Comparison of ENCODE assay signal across 8 cellular contexts in the genomic region with DNA sequence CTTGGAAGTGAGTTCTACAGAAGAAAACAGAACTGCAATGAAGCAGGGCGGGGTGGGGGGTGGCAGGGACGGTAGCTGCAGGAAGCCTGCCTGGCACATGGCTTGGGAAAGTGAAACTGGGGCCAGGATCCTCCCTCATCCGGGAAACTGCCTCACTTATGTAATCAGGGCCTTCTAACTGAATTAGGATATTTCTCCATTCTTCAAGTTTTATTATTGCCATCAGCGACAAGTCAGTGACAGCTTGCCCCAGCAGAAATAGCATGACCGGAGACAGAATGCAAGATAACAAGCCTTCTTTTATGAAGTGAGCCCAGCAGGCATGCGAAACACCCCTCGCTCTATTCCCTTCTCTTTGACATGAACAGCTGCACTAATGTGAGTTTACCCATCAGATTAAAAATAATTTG.
DNase-seq lines count a peak whose midpoint lies in the region; ATAC-seq and TF ChIP-seq lines count a peak whose summit lies in the region.

No MANE protein-coding gene starts in this region.

- H3K4me1 ChIP-seq in psoas muscle (peaks cover 5% of the 10 kb centered on the region), foreskin keratinocyte (peaks cover 19% of the 10 kb centered on the region)

- no peaks in the 10 kb centered on the region for H3K9me3 ChIP-seq in psoas muscle

- TF ChIP-seq CTCF in psoas muscle (IDR thresholded peaks at IDR 0.05): no peak
- no peak for TF ChIP-seq CTCF in foreskin keratinocyte (conservative IDR thresholded peaks at IDR 0.05)

- peak overlapping the region; percentile 22 for H3K4me3 ChIP-seq in psoas muscle

- H3K27ac ChIP-seq in psoas muscle: no peak overlapping the region
- no peak overlapping the region for H3K27ac ChIP-seq in foreskin keratinocyte

- DNase-seq in GM03348 (ENCODE audit: low spot score) (peak; percentile 64), SK-N-DZ (ENCODE audit: low spot score) (peak; percentile 78), cardiac septum (ENCODE audit: low spot score) (peak; percentile 85), psoas muscle (peak; percentile 37 to 69), foreskin keratinocyte (no peak), cerebellum (ENCODE audit: low spot score) (no peak)
- DNase-seq in activated effector memory CD4-positive, alpha-beta T cell treated with anti-CD3 and anti-CD28 coated beads, Interleukin-2, amount 50 U/mL, for 16 hours: no peak

- peak in 3 of 4 donors; percentile 36 to 52 (median 50) for ATAC-seq in psoas muscle
- ATAC-seq in foreskin keratinocyte: no peak
- ATAC-seq in GM19395 (IDR thresholded peaks at IDR 0.05; ENCODE audit: unreplicated experiment): no peak

- H3K36me3 ChIP-seq in psoas muscle (ENCODE audit: insufficient read depth in 1 of 2, low read depth in 1 of 2): no peaks in the 10 kb centered on the region

- intact Hi-C loops in cardiac septum (cut with DNase I) (no loop called here), psoas muscle (cut with DNase I) (no loop called here)

- H3K27me3 ChIP-seq in psoas muscle (ENCODE audit: insufficient read depth in 3 of 3, low read length in 2 of 3): no peaks in the 10 kb centered on the region
- H3K27me3 ChIP-seq in foreskin keratinocyte: no peaks in the 10 kb centered on the region

- 28 to 46% (median 31%) methylated on average over 7 of the region's 7 CpGs for whole genome bisulfite sequencing in psoas muscle, 3 donors

Comparison
In these comparisons a context has a peak if more than half of its experiments do, and no peak if none do; other contexts are left out.
1. DNase-seq: peak in GM03348 (single experiment), SK-N-DZ (single experiment), cardiac septum (single experiment) and psoas muscle (2 of 2); none in foreskin keratinocyte (0 of 2), cerebellum (single experiment) and activated effector memory CD4-positive, alpha-beta T cell treated with anti-CD3 and anti-CD28 coated beads, Interleukin-2, amount 50 U/mL, for 16 hours (single experiment).
2. ATAC-seq: peak in psoas muscle (3 of 4); none in foreskin keratinocyte (single experiment) and GM19395 (single experiment).